9 cellular contexts compared by ENCODE assay signal in genomic region chr5:132655821-132656773, GRCh38. TPM values are rescaled to one million over a fixed set of nuclear protein-coding genes. Genes with fewer than 3 reads are reported as not detected.
DNase-seq lines count a peak whose midpoint lies in the region; ATAC-seq and TF ChIP-seq lines count a peak whose summit lies in the region.
"Had no signal": no experiment of that assay in that cellular context is flagged by ENCODE, and none has a peak within 500 bp of the region (broad histone marks: within the 10 kb centered on the region; RNA-seq: fewer than 3 reads in every experiment).

No MANE protein-coding gene starts in this region.

- H3K27me3 ChIP-seq in hepatocyte = peaks cover 31% of the 10 kb centered on the region

- H4K20me1 ChIP-seq in hepatocyte (ENCODE audit: insufficient read depth, poor library complexity, severe bottlenecking) = no peaks in the 10 kb centered on the region

- peak overlapping the region; percentile 93 for H3K4me2 ChIP-seq in hepatocyte

- H3K4me1 ChIP-seq in hepatocyte (ENCODE audit: insufficient read depth) = no peaks in the 10 kb centered on the region

- no peaks in the 10 kb centered on the region for H3K36me3 ChIP-seq in hepatocyte (replicated peaks; ENCODE audit: insufficient read depth, low read depth)

- no peaks in the 10 kb centered on the region for H3K79me2 ChIP-seq in hepatocyte

- H3K4me3 ChIP-seq in AG09309 (ENCODE audit: control insufficient read depth, low read depth, low read length) (peak overlapping the region; percentile 25), HFF-Myc (replicated peaks; ENCODE audit: low read depth, low read length) (peak overlapping the region; percentile 30), hepatocyte (peak overlapping the region; percentile 20)

- DNase-seq in AG09309 (ENCODE audit: low read depth) = no peak
- no peak for DNase-seq in HFF-Myc (ENCODE audit: extremely low read depth, low read depth)
- peak; percentile 41 for DNase-seq in activated naive CD4-positive, alpha-beta T cell treated with anti-CD3 and anti-CD28 coated beads, Interleukin-2, amount 50 U/mL, for 16 hours
- peak; percentile 38 for DNase-seq in hepatocyte (ENCODE audit: low spot score)
- peak; percentile 63 for DNase-seq in stimulated activated CD4-positive, alpha-beta T cell treated with anti-CD3 and anti-CD28 coated beads, Interleukin-15, amount 100 ng/mL, for 24 hours
- DNase-seq in NCI-H128 (lab: John Stamatoyannopoulos, UW; ENCODE audit: unreplicated experiment) = no peak
- no peak for DNase-seq in NCI-H226

- 7% methylated on average over 80 of the region's 92 CpGs for WGBS in hepatocyte (ENCODE audit: low lambda C conversion rate, missing lambda C conversion rate)

- no peaks in the 10 kb centered on the region for H3K9me3 ChIP-seq in hepatocyte (ENCODE audit: low read depth)

- ATAC-seq in GM18520 (IDR thresholded peaks at IDR 0.05; ENCODE audit: unreplicated experiment) = no peak

- no peaks in the 10 kb centered on the region for H3K9me2 ChIP-seq in hepatocyte (replicated peaks; ENCODE audit: insufficient read depth)

- H2AFZ ChIP-seq in hepatocyte = peak overlapping the region; percentile 40

- TF ChIP-seq CTCF in AG09309 (IDR thresholded peaks at IDR 0.05; ENCODE audit: control insufficient read depth, insufficient read depth, low read depth, low read length, missing control alignments) (peak; percentile 13), HFF-Myc (IDR thresholded peaks at IDR 0.05; ENCODE audit: low read depth, low read length, missing control alignments) (no peak), hepatocyte (IDR thresholded peaks at IDR 0.05; ENCODE audit: poor library complexity) (peak; percentile 27)

- no peak overlapping the region for H3K27ac ChIP-seq in hepatocyte

RNA-seq across cellular contexts. Expression of gene IL13, which starts 1.9 kb away (rescaled TPM):
- not detected in 2 replicates for total RNA-seq in hepatocyte
- not detected in 2 replicates for polyA plus RNA-seq in hepatocyte
- total RNA-seq: glomerular endothelial cell had no signal

RNA-seq across cellular contexts. Expression of gene IL4, which starts 17.7 kb away (rescaled TPM):
- total RNA-seq in hepatocyte = not detected in 2 replicates
- not detected in 2 replicates for polyA plus RNA-seq in hepatocyte
- total RNA-seq: glomerular endothelial cell had no signal

Comparison
In these comparisons a context has a peak if more than half of its experiments do, and no peak if none do; other contexts are left out.
1. DNase-seq: peak in activated naive CD4-positive, alpha-beta T cell treated with anti-CD3 and anti-CD28 coated beads, Interleukin-2, amount 50 U/mL, for 16 hours (single experiment), hepatocyte (single experiment) and stimulated activated CD4-positive, alpha-beta T cell treated with anti-CD3 and anti-CD28 coated beads, Interleukin-15, amount 100 ng/mL, for 24 hours (single experiment); none in AG09309 (single experiment), HFF-Myc (single experiment), NCI-H128 (single experiment) and NCI-H226 (single experiment).
2. Peak in every context shown above with its lines, with median percentiles within 50 percentile points of each other: H3K4me3 ChIP-seq.